Comparison of ENCODE assay signal across 10 cellular contexts in the genomic region with DNA sequence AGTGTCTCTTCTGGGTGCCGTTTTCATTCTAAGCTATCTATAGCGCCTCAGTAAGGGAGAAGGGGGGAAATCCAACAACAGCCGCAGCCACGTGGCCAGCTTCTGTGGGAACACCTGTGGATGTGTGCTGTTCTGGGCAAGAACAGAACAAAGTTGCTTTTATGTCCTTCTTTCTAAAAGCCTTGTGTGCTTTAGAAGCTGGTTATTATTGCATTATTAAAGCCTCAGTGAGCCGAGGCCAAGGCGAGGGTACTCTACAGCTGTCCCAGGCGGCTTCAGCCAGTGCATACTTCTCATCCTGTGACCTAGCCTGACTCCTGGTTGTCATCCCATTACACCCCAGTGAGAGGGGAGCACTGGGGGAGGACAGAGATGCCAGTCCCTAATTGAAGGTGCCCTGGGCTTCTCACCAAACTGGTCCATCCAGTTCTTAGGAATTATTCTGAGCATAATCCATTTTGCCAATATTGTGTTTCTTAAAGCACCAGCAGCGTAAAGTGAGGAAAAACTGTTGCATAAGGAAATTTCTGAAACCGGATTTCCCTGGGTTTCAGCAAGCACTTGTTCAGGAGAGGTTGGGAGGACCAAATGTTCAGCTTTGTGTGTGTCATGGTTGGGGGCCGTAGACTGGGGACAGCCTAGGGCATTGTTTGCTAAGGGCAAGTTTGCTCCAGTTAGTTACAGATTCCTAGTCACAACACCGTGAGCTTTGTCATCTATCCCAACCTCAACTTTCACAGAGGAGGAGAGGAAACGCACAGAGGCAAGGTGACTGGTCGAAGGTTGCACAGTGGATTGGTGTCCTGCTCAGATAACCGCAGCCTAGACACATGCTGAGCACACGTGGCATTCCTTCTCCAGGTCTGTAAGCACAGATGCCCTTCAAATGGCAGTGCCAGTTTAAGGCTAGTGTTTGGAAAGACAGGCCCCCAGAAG.
A peak's percentile ranks its signal among the peaks of the same experiment; 100 is the strongest.
DNase-seq lines count a peak whose midpoint lies in the region; ATAC-seq and TF ChIP-seq lines count a peak whose summit lies in the region.
"Had no signal": no experiment of that assay in that cellular context is flagged by ENCODE, and none has a peak within 500 bp of the region (broad histone marks: within the 10 kb centered on the region; RNA-seq: fewer than 3 reads in every experiment).

No MANE protein-coding gene starts in this region.

- peak overlapping the region in 3 of 4 donors; percentile 5 to 80 (median 77) for H3K27ac ChIP-seq in Peyer's patch
- H3K27ac ChIP-seq in layer of hippocampus (ENCODE audit: low read depth, low read length): peak overlapping the region; percentile 58
- peak overlapping the region in 4 of 5 donors; percentile 65 to 78 (median 71) for H3K27ac ChIP-seq in stomach

- WGBS in stomach, 5 donors: 35 to 57% (median 49%) methylated on average over 15 of the region's 15 CpGs

- H3K36me3 ChIP-seq in Peyer's patch (no peaks in the 10 kb centered on the region), stomach (no peaks in the 10 kb centered on the region)
- H3K36me3 ChIP-seq: cardiac muscle cell had no signal

- peak; percentile 24 for DNase-seq in Jurkat, Clone E6-1 (ENCODE audit: low read depth, low spot score)
- DNase-seq in Peyer's patch: peak in 2 of 3 donors; percentile 67 to 79
- DNase-seq in stomach: peak; percentile 52
- no peak for DNase-seq in activated T-cell treated with anti-CD3 and anti-CD28 coated beads, Interleukin-2, amount 50 U/mL, for 1 hour
- no peak for DNase-seq in effector CD4-positive, alpha-beta T cell
- DNase-seq: activated CD8-positive, alpha-beta memory T cell treated with anti-CD3 and anti-CD28 coated beads, Interleukin-2, amount 50 U/mL, for 48 hours had no signal

- no peak for TF ChIP-seq EP300 in stomach (IDR thresholded peaks at IDR 0.05)

- no peak for ATAC-seq in GM18505 (IDR thresholded peaks at IDR 0.05; ENCODE audit: unreplicated experiment)

- H3K9me3 ChIP-seq in Peyer's patch: no peaks in the 10 kb centered on the region
- no peaks in the 10 kb centered on the region for H3K9me3 ChIP-seq in stomach

- no peak for TF ChIP-seq POLR2A in Peyer's patch (IDR thresholded peaks at IDR 0.05)
- TF ChIP-seq POLR2A in stomach (IDR thresholded peaks at IDR 0.05): no peak
- TF ChIP-seq POLR2A in GM18505 (IDR thresholded peaks at IDR 0.05; ENCODE audit: borderline replicate concordance, extremely low read depth, insufficient read depth, insufficient read length): no peak

- H3K4me1 ChIP-seq in Peyer's patch (peaks cover 0 to 19% (median 0%) of the 10 kb centered on the region in 4 donors), stomach (peaks cover 13 to 33% (median 17%) of the 10 kb centered on the region in 4 donors)

- intact Hi-C loops in stomach (cut with DNase I; ENCODE audit: low total_unique reads): no loop called here

- no peak for TF ChIP-seq CTCF in Peyer's patch (IDR thresholded peaks at IDR 0.05)
- no peak for TF ChIP-seq CTCF in stomach (IDR thresholded peaks at IDR 0.05)

- H3K4me3 ChIP-seq in Jurkat, Clone E6-1 (ENCODE audit: low read length): no peak overlapping the region
- H3K4me3 ChIP-seq in Peyer's patch (no peak overlapping the region), stomach (no peak overlapping the region)
- H3K4me3 ChIP-seq: cardiac muscle cell, smooth muscle cell had no signal

- H3K27me3 ChIP-seq in Peyer's patch (no peaks in the 10 kb centered on the region), layer of hippocampus (ENCODE audit: control insufficient read depth, insufficient read depth, low read length) (no peaks in the 10 kb centered on the region), stomach (no peaks in the 10 kb centered on the region)
- H3K27me3 ChIP-seq: cardiac muscle cell had no signal

Comparison
In these comparisons a context has a peak if more than half of its experiments do, and no peak if none do; other contexts are left out.
1. DNase-seq: peak in Jurkat, Clone E6-1 (single experiment), Peyer's patch (2 of 3) and stomach (single experiment); none in activated T-cell treated with anti-CD3 and anti-CD28 coated beads, Interleukin-2, amount 50 U/mL, for 1 hour (single experiment) and effector CD4-positive, alpha-beta T cell (single experiment).
2. Peak in every context shown above with its lines, with median percentiles within 50 percentile points of each other: H3K27ac ChIP-seq.